16 cellular contexts compared by ENCODE assay signal in genomic region chr12:31217356-31218130, GRCh38.
"Had no signal": no experiment of that assay in that cellular context is flagged by ENCODE, and none has a peak within 500 bp of the region (broad histone marks: within the 10 kb centered on the region; RNA-seq: fewer than 3 reads in every experiment).

No MANE protein-coding gene starts in this region.

- H3K4me1 ChIP-seq: pancreas, spleen had no signal

- H3K36me3 Mint-ChIP-seq: naive thymus-derived CD4-positive, alpha-beta T cell; stimulated activated naive B cell treated with anti-CD40 and anti-IgM and Interleukin-4, amounts not matched to agents 10 μg/mL and 1 μg/mL and 100 μg/mL, for 72 hours had no signal

- H3K4me3 Mint-ChIP-seq: activated T-cell treated with anti-CD3 and anti-CD28 coated beads, Interleukin-2, amount 50 U/mL, for 72 hours; naive thymus-derived CD4-positive, alpha-beta T cell; stimulated activated naive B cell treated with anti-CD40 and anti-IgM and Interleukin-4, amounts not matched to agents 10 μg/mL and 1 μg/mL and 100 μg/mL, for 72 hours had no signal

- H3K4me1 Mint-ChIP-seq: naive thymus-derived CD4-positive, alpha-beta T cell; stimulated activated naive B cell treated with anti-CD40 and anti-IgM and Interleukin-4, amounts not matched to agents 10 μg/mL and 1 μg/mL and 100 μg/mL, for 72 hours had no signal

- H3K4me3 ChIP-seq: esophagus squamous epithelium, pancreas, spleen had no signal

- DNase-seq: activated CD4-positive, alpha-beta T cell treated with anti-CD3 and anti-CD28 coated beads for 48 hours; activated CD4-positive, CD25-positive, alpha-beta regulatory T cell; activated CD8-positive, alpha-beta memory T cell treated with anti-CD3 and anti-CD28 coated beads for 24 hours; activated CD8-positive, alpha-beta memory T cell treated with anti-CD3 and anti-CD28 coated beads, Interleukin-2, amount 50 U/mL, for 48 hours; activated effector memory CD4-positive, alpha-beta T cell treated with anti-CD3 and anti-CD28 coated beads, Interleukin-2, amount 50 U/mL, for 16 hours; activated naive CD4-positive, alpha-beta T cell treated with anti-CD3 and anti-CD28 coated beads, Interleukin-2, amount 50 U/mL, for 16 hours; activated T-cell treated with anti-CD3 and anti-CD28 coated beads, Interleukin-2, amount 50 U/mL, for 72 hours; aorta; cerebellar nuclear complex; effector CD4-positive, alpha-beta T cell; esophagus squamous epithelium; mesendoderm; naive thymus-derived CD4-positive, alpha-beta T cell; spleen; stimulated activated naive B cell treated with anti-CD40 and anti-IgM and Interleukin-4, amounts not matched to agents 10 μg/mL and 1 μg/mL and 100 μg/mL, for 72 hours had no signal

- ATAC-seq: activated T-cell treated with anti-CD3 and anti-CD28 coated beads, Interleukin-2, amount 50 U/mL, for 72 hours; naive thymus-derived CD4-positive, alpha-beta T cell; pancreas; stimulated activated naive B cell treated with anti-CD40 and anti-IgM and Interleukin-4, amounts not matched to agents 10 μg/mL and 1 μg/mL and 100 μg/mL, for 72 hours had no signal

- H3K27me3 ChIP-seq: pancreas had no signal

- H3K9me3 Mint-ChIP-seq: activated T-cell treated with anti-CD3 and anti-CD28 coated beads, Interleukin-2, amount 50 U/mL, for 72 hours; naive thymus-derived CD4-positive, alpha-beta T cell; stimulated activated naive B cell treated with anti-CD40 and anti-IgM and Interleukin-4, amounts not matched to agents 10 μg/mL and 1 μg/mL and 100 μg/mL, for 72 hours had no signal

- H3K9me3 ChIP-seq: esophagus squamous epithelium, pancreas, spleen had no signal

- H3K36me3 ChIP-seq: esophagus squamous epithelium, pancreas, spleen had no signal

- H3K27ac ChIP-seq: esophagus squamous epithelium, pancreas, spleen had no signal

- H3K27ac Mint-ChIP-seq: activated T-cell treated with anti-CD3 and anti-CD28 coated beads, Interleukin-2, amount 50 U/mL, for 72 hours; naive thymus-derived CD4-positive, alpha-beta T cell; stimulated activated naive B cell treated with anti-CD40 and anti-IgM and Interleukin-4, amounts not matched to agents 10 μg/mL and 1 μg/mL and 100 μg/mL, for 72 hours had no signal
